Comparison of ENCODE assay signal across 1 cellular context in genomic region chr20:31497838-31498540, GRCh38.
TF ChIP-seq lines count a peak whose summit lies in the region.

No MANE protein-coding gene starts in this region.

TF ChIP-seq in IMR-90, 13 proteins besides CTCF, POLR2A, EP300 and RAD21 (continued from another document):
- TF ChIP-seq USF2 (IDR thresholded peaks at IDR 0.05; ENCODE audit: low read depth, low read length) = no peak
